In genomic region chr17:47367257-47367656, GRCh38 we compare ENCODE assay signal across 35 cellular contexts.
"Had no signal": no experiment of that assay in that cellular context is flagged by ENCODE, and none has a peak within 500 bp of the region (broad histone marks: within the 10 kb centered on the region; RNA-seq: fewer than 3 reads in every experiment).

No MANE protein-coding gene starts in this region.

- H3K27ac Mint-ChIP-seq: activated CD4-positive, alpha-beta memory T cell treated with anti-CD3 and anti-CD28 coated beads, Interleukin-2, amount 10 ng/mL, durations not matched to agents 7 days and 5 days; activated CD4-positive, alpha-beta T cell treated with anti-CD3 and anti-CD28 coated beads for 36 hours; activated CD4-positive, alpha-beta T cell treated with anti-CD3 and anti-CD28 coated beads, Interleukin-2, amount 10 ng/mL, durations not matched to agents 7 days and 5 days; activated CD8-positive, alpha-beta memory T cell treated with anti-CD3 and anti-CD28 coated beads, Interleukin-2, amount 10 ng/mL, durations not matched to agents 7 days and 5 days; activated CD8-positive, alpha-beta T cell treated with anti-CD3 and anti-CD28 coated beads, Interleukin-2, amount 10 ng/mL, durations not matched to agents 7 days and 5 days; activated naive CD4-positive, alpha-beta T cell treated with anti-CD3 and anti-CD28 coated beads, Interleukin-2, amount 10 ng/mL, durations not matched to agents 7 days and 5 days; activated naive CD4-positive, alpha-beta T cell treated with anti-CD3 and anti-CD28 coated beads, Interleukin-2, amount 50 U/mL, for 24 hours; activated naive CD8-positive, alpha-beta T cell; activated naive CD8-positive, alpha-beta T cell treated with anti-CD3 and anti-CD28 coated beads, Interleukin-2, amount 10 ng/mL, durations not matched to agents 7 days and 5 days; activated naive CD8-positive, alpha-beta T cell treated with anti-CD3 and anti-CD28 coated beads, Interleukin-2, amount 50 U/mL, for 24 hours; activated T-cell treated with anti-CD3 and anti-CD28 coated beads, Interleukin-2, amount 50 U/mL, for 24 hours; activated T-helper 2 cell treated with anti-CD3 and anti-CD28 coated beads, Interferon-gamma antibody, Interleukin-2, Interleukin-4, amounts not matched to agents 10 μg/mL and 5 μg/mL and 100 μg/mL, durations not matched to agents 14 hours and 24 hours and 36 hours; brain; T-helper 1 cell treated with Interleukin-12 subunit alpha and Interleukin-12 subunit beta and Interleukin-4 antibody, amounts not matched to agents 30 μg/mL and 1 μg/mL, for 36 hours; T-helper 2 cell treated with Interferon-gamma antibody and Interleukin-4, amounts not matched to agents 5 μg/mL and 100 μg/mL, for 36 hours; WTC11 had no signal

- H3K27ac ChIP-seq: ascending aorta, WERI-Rb-1 had no signal

- H3K9me3 Mint-ChIP-seq: activated CD4-positive, alpha-beta memory T cell treated with anti-CD3 and anti-CD28 coated beads, Interleukin-2, amount 10 ng/mL, durations not matched to agents 7 days and 5 days had no signal

- DNase-seq: activated CD4-positive, alpha-beta memory T cell treated with anti-CD3 and anti-CD28 coated beads, Interleukin-2, amount 10 ng/mL, durations not matched to agents 7 days and 5 days; activated CD4-positive, alpha-beta T cell treated with anti-CD3 and anti-CD28 coated beads for 1 hour; activated CD4-positive, alpha-beta T cell treated with anti-CD3 and anti-CD28 coated beads for 36 hours; activated CD4-positive, alpha-beta T cell treated with anti-CD3 and anti-CD28 coated beads for 48 hours; activated CD4-positive, alpha-beta T cell treated with anti-CD3 and anti-CD28 coated beads, Interleukin-2, amount 10 ng/mL, durations not matched to agents 7 days and 5 days; activated CD4-positive, alpha-beta T cell treated with anti-CD3 and anti-CD28 coated beads, Interleukin-2, amount 50 U/mL, for 48 hours; activated CD4-positive, CD25-positive, alpha-beta regulatory T cell; activated CD8-positive, alpha-beta memory T cell treated with anti-CD3 and anti-CD28 coated beads for 24 hours; activated CD8-positive, alpha-beta memory T cell treated with anti-CD3 and anti-CD28 coated beads, Interleukin-2, amount 10 ng/mL, durations not matched to agents 7 days and 5 days; activated CD8-positive, alpha-beta memory T cell treated with anti-CD3 and anti-CD28 coated beads, Interleukin-2, amount 50 U/mL, for 48 hours; activated CD8-positive, alpha-beta T cell treated with anti-CD3 and anti-CD28 coated beads, Interleukin-2, amount 10 ng/mL, durations not matched to agents 7 days and 5 days; activated effector memory CD4-positive, alpha-beta T cell treated with Interleukin-2 at 50 U/mL for 16 hours; activated gamma-delta T cell; activated naive CD4-positive, alpha-beta T cell treated with anti-CD3 and anti-CD28 coated beads, Interleukin-2, amount 10 ng/mL, durations not matched to agents 7 days and 5 days; activated naive CD4-positive, alpha-beta T cell treated with Interleukin-2 at 50 U/mL for 16 hours; activated naive CD8-positive, alpha-beta T cell treated with anti-CD3 and anti-CD28 coated beads, Interleukin-2, amount 10 ng/mL, durations not matched to agents 7 days and 5 days; activated naive CD8-positive, alpha-beta T cell treated with anti-CD3 and anti-CD28 coated beads, Interleukin-2, amount 50 U/mL, for 24 hours; activated T-cell treated with anti-CD3 and anti-CD28 coated beads, Interleukin-2, amount 50 U/mL, for 24 hours; activated T-cell treated with anti-CD3 and anti-CD28 coated beads, Interleukin-2, amount 50 U/mL, for 48 hours; amygdala; anterior cingulate cortex; central memory CD4-positive, alpha-beta T cell; T-helper 1 cell; T-helper 2 cell; T-helper 9 cell; WERI-Rb-1 had no signal

- ATAC-seq: activated CD4-positive, alpha-beta T cell treated with anti-CD3 and anti-CD28 coated beads for 36 hours; activated CD4-positive, CD25-positive, alpha-beta regulatory T cell treated with anti-CD3 and anti-CD28 coated beads, Interleukin-2, amount 50 U/mL, for 24 hours; activated CD8-positive, alpha-beta memory T cell treated with anti-CD3 and anti-CD28 coated beads, Interleukin-2, amount 10 ng/mL, durations not matched to agents 7 days and 5 days; activated CD8-positive, alpha-beta T cell treated with anti-CD3 and anti-CD28 coated beads, Interleukin-2, amount 10 ng/mL, durations not matched to agents 7 days and 5 days; activated naive CD8-positive, alpha-beta T cell treated with anti-CD3 and anti-CD28 coated beads, Interleukin-2, amount 50 U/mL, for 24 hours; WTC11 had no signal

- H3K4me1 Mint-ChIP-seq: activated CD4-positive, alpha-beta memory T cell treated with anti-CD3 and anti-CD28 coated beads, Interleukin-2, amount 10 ng/mL, durations not matched to agents 7 days and 5 days; activated CD4-positive, alpha-beta T cell treated with anti-CD3 and anti-CD28 coated beads for 36 hours; activated CD4-positive, alpha-beta T cell treated with anti-CD3 and anti-CD28 coated beads, Interleukin-2, amount 10 ng/mL, durations not matched to agents 7 days and 5 days; activated CD8-positive, alpha-beta memory T cell treated with anti-CD3 and anti-CD28 coated beads, Interleukin-2, amount 10 ng/mL, durations not matched to agents 7 days and 5 days; activated naive CD4-positive, alpha-beta T cell treated with anti-CD3 and anti-CD28 coated beads, Interleukin-2, amount 10 ng/mL, durations not matched to agents 7 days and 5 days; activated naive CD4-positive, alpha-beta T cell treated with anti-CD3 and anti-CD28 coated beads, Interleukin-2, amount 50 U/mL, for 24 hours; activated naive CD8-positive, alpha-beta T cell treated with anti-CD3 and anti-CD28 coated beads, Interleukin-2, amount 10 ng/mL, durations not matched to agents 7 days and 5 days; activated naive CD8-positive, alpha-beta T cell treated with anti-CD3 and anti-CD28 coated beads, Interleukin-2, amount 50 U/mL, for 24 hours; brain; WTC11 had no signal

- H3K4me3 ChIP-seq: ascending aorta had no signal

- H3K27me3 Mint-ChIP-seq: activated CD4-positive, alpha-beta T cell treated with anti-CD3 and anti-CD28 coated beads for 36 hours; activated naive CD4-positive, alpha-beta T cell treated with anti-CD3 and anti-CD28 coated beads, Interleukin-2, amount 10 ng/mL, durations not matched to agents 7 days and 5 days; activated naive CD8-positive, alpha-beta T cell; activated naive CD8-positive, alpha-beta T cell treated with anti-CD3 and anti-CD28 coated beads, Interleukin-2, amount 50 U/mL, for 24 hours; activated T-cell treated with anti-CD3 and anti-CD28 coated beads, Interleukin-2, amount 50 U/mL, for 24 hours had no signal

- H3K4me3 Mint-ChIP-seq: activated CD4-positive, alpha-beta memory T cell treated with anti-CD3 and anti-CD28 coated beads, Interleukin-2, amount 10 ng/mL, durations not matched to agents 7 days and 5 days; activated CD4-positive, alpha-beta T cell treated with anti-CD3 and anti-CD28 coated beads for 36 hours; activated CD4-positive, alpha-beta T cell treated with anti-CD3 and anti-CD28 coated beads, Interleukin-2, amount 10 ng/mL, durations not matched to agents 7 days and 5 days; activated CD8-positive, alpha-beta memory T cell treated with anti-CD3 and anti-CD28 coated beads, Interleukin-2, amount 10 ng/mL, durations not matched to agents 7 days and 5 days; activated CD8-positive, alpha-beta T cell treated with anti-CD3 and anti-CD28 coated beads, Interleukin-2, amount 10 ng/mL, durations not matched to agents 7 days and 5 days; activated naive CD4-positive, alpha-beta T cell treated with anti-CD3 and anti-CD28 coated beads, Interleukin-2, amount 10 ng/mL, durations not matched to agents 7 days and 5 days; activated naive CD4-positive, alpha-beta T cell treated with anti-CD3 and anti-CD28 coated beads, Interleukin-2, amount 50 U/mL, for 24 hours; activated naive CD8-positive, alpha-beta T cell; activated naive CD8-positive, alpha-beta T cell treated with anti-CD3 and anti-CD28 coated beads, Interleukin-2, amount 10 ng/mL, durations not matched to agents 7 days and 5 days; activated naive CD8-positive, alpha-beta T cell treated with anti-CD3 and anti-CD28 coated beads, Interleukin-2, amount 50 U/mL, for 24 hours; activated T-cell treated with anti-CD3 and anti-CD28 coated beads, Interleukin-2, amount 50 U/mL, for 24 hours; brain; T-helper 1 cell treated with Interleukin-12 subunit alpha and Interleukin-12 subunit beta and Interleukin-4 antibody, amounts not matched to agents 30 μg/mL and 1 μg/mL, for 36 hours; T-helper 2 cell treated with Interferon-gamma antibody and Interleukin-4, amounts not matched to agents 5 μg/mL and 100 μg/mL, for 36 hours; WTC11 had no signal

- H3K36me3 Mint-ChIP-seq: activated CD8-positive, alpha-beta memory T cell treated with anti-CD3 and anti-CD28 coated beads, Interleukin-2, amount 10 ng/mL, durations not matched to agents 7 days and 5 days; activated naive CD4-positive, alpha-beta T cell treated with anti-CD3 and anti-CD28 coated beads, Interleukin-2, amount 10 ng/mL, durations not matched to agents 7 days and 5 days had no signal

- H3K36me3 ChIP-seq: WERI-Rb-1 had no signal

- H3K27me3 ChIP-seq: ascending aorta had no signal

- H3K4me1 ChIP-seq: ascending aorta had no signal
